In genomic region chr3:53328750-53329149, GRCh38 we compare ENCODE assay signal across 1 cellular context.
TF ChIP-seq lines count a peak whose summit lies in the region.

No MANE protein-coding gene starts in this region.

TF ChIP-seq in SK-N-SH, 30 proteins besides CTCF, POLR2A, EP300 and RAD21 (continued from another document):
- TF ChIP-seq REST (IDR thresholded peaks at IDR 0.05; ENCODE audit: low read depth, low read length), result no peak
- no peak for TF ChIP-seq MAX (IDR thresholded peaks at IDR 0.05; ENCODE audit: low read depth)
- TF ChIP-seq RFX5 (IDR thresholded peaks at IDR 0.05; ENCODE audit: low read length), result no peak
- TF ChIP-seq USF2 (IDR thresholded peaks at IDR 0.05; ENCODE audit: borderline replicate concordance, low read depth, low read length), result no peak
- no peak for TF ChIP-seq PBX3 (IDR thresholded peaks at IDR 0.05)
- no peak for TF ChIP-seq FOSL2 (IDR thresholded peaks at IDR 0.05; ENCODE audit: borderline replicate concordance, low read depth)
